ENCODE assay signal across 13 cellular contexts in the genomic region with DNA sequence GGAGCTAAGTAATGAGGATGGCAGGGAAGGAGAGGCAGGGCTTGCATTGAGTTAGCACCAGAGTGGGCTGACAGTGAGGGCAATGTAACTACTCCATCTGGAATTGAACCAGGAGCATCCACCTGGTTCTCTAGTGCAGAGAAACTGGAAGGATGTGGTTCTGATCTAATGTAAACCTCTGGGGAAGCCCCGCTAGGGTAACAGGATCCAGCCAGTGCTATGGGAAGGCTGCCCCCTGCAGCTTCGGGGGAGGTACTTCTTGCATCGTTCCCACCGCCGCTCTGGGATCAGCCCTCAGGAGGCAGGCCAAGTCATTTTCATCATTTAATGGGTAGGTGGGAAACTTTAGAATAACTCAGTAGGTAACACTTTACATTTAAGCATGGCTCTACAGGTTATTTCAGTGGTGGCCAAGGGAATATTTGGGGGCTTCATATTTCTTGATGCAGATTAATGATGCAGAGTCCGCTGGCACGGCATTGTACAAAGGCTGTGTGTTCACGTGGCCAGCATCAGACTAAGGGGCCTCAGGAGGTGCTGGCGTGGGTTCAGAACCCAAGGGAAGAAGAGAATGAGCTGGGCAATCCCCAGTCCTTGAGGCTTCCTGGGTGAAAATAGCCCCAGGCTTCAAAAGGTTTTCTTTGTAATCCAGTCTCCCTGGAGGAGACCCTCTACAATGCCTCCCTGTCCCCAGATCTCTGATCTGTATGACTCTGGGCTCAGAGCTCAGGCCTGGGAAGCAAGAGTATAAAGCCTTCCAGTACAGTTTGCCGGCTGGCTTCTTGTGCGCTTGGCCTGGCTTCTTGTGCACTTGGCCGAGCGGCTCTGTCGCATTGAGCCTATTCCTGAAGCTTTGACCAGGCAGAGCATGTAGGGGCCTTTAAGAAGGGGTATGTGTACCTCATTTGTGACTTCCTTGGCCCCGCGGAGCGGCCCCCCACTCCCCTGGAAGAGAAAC. TPM values are rescaled to one million over a fixed set of nuclear protein-coding genes. Genes with fewer than 3 reads are reported as not detected.
DNase-seq lines count a peak whose midpoint lies in the region; ATAC-seq and TF ChIP-seq lines count a peak whose summit lies in the region.
"Had no signal": no experiment of that assay in that cellular context is flagged by ENCODE, and none has a peak within 500 bp of the region (broad histone marks: within the 10 kb centered on the region; RNA-seq: fewer than 3 reads in every experiment).

No MANE protein-coding gene starts in this region.

- no peak overlapping the region for H2AFZ ChIP-seq in Loucy (ENCODE audit: low read length)

- no peaks in the 10 kb centered on the region for H3K9me2 ChIP-seq in Loucy (replicated peaks; ENCODE audit: low read depth, low read length)

- DNase-seq in stimulated activated CD4-positive, alpha-beta T cell treated with anti-CD3 and anti-CD28 coated beads, Interleukin-15, amount 100 ng/mL, for 24 hours = peak; percentile 2
- DNase-seq in stimulated activated CD4-positive, alpha-beta T cell treated with anti-CD3 and anti-CD28 coated beads, Interleukin-12 subunit alpha, Interleukin-12 subunit beta, amount 100 ng/mL, for 4 hours = no peak
- DNase-seq in globus pallidus (ENCODE audit: low spot score) = peak; percentile 27
- no peak for DNase-seq in SW480 (ENCODE audit: low spot score)
- no peak for DNase-seq in activated CD8-positive, alpha-beta memory T cell treated with anti-CD3 and anti-CD28 coated beads, Interleukin-2, amount 10 ng/mL, durations not matched to agents 7 days and 5 days
- no peak for DNase-seq in COLO829 (ENCODE audit: low spot score)
- DNase-seq: activated B cell treated with CpG ODN at 0.5 μM for 24 hours, Calu3, left ventricle myocardium superior had no signal

- peak; percentile 34 for TF ChIP-seq CTCF in Loucy (conservative IDR thresholded peaks at IDR 0.05; ENCODE audit: low read length)

- H3K9me3 Mint-ChIP-seq in activated CD8-positive, alpha-beta memory T cell treated with anti-CD3 and anti-CD28 coated beads, Interleukin-2, amount 10 ng/mL, durations not matched to agents 7 days and 5 days (ENCODE audit: low read depth) = peaks cover 4% of the 10 kb centered on the region

- no peaks in the 10 kb centered on the region for H3F3A ChIP-seq in Loucy (ENCODE audit: low read depth)

- no peaks in the 10 kb centered on the region for H3K4me1 ChIP-seq in Loucy (ENCODE audit: insufficient read depth, low read length, poor library complexity, severe bottlenecking)

- no peaks in the 10 kb centered on the region for H4K20me1 ChIP-seq in Loucy (ENCODE audit: insufficient read depth, low read length, poor library complexity, severe bottlenecking)

- no peak overlapping the region for H3K4me3 ChIP-seq in Loucy (ENCODE audit: low read length, poor library complexity, severe bottlenecking)

- ATAC-seq in HG02678 (IDR thresholded peaks at IDR 0.05; ENCODE audit: unreplicated experiment) = no peak
- ATAC-seq in activated CD8-positive, alpha-beta memory T cell treated with anti-CD3 and anti-CD28 coated beads, Interleukin-2, amount 10 ng/mL, durations not matched to agents 7 days and 5 days = no peak
- ATAC-seq: left ventricle myocardium superior had no signal

- no peak overlapping the region for H3K4me3 Mint-ChIP-seq in activated CD8-positive, alpha-beta memory T cell treated with anti-CD3 and anti-CD28 coated beads, Interleukin-2, amount 10 ng/mL, durations not matched to agents 7 days and 5 days
- H3K4me3 Mint-ChIP-seq: activated B cell treated with CpG ODN at 0.5 μM for 24 hours; activated naive CD4-positive, alpha-beta T cell treated with anti-CD3 and anti-CD28 coated beads, Interleukin-2, amount 50 U/mL, for 24 hours; IgD-negative memory B cell had no signal

- H3K79me2 ChIP-seq in Loucy (ENCODE audit: insufficient read depth, low read length) = no peaks in the 10 kb centered on the region

- H3K27me3 ChIP-seq in Loucy (ENCODE audit: insufficient read depth, low read length, poor library complexity, severe bottlenecking) = no peaks in the 10 kb centered on the region

- no peaks in the 10 kb centered on the region for H3K4me1 Mint-ChIP-seq in activated CD8-positive, alpha-beta memory T cell treated with anti-CD3 and anti-CD28 coated beads, Interleukin-2, amount 10 ng/mL, durations not matched to agents 7 days and 5 days
- H3K4me1 Mint-ChIP-seq: activated B cell treated with CpG ODN at 0.5 μM for 24 hours; activated naive CD4-positive, alpha-beta T cell treated with anti-CD3 and anti-CD28 coated beads, Interleukin-2, amount 50 U/mL, for 24 hours; IgD-negative memory B cell had no signal

- CTCF ChIA-PET in activated CD8-positive, alpha-beta memory T cell treated with anti-CD3 and anti-CD28 coated beads, Interleukin-2, amount 10 ng/mL, durations not matched to agents 7 days and 5 days (lab: Charles Lee) = no interaction called here

- H3K4me2 ChIP-seq in Loucy (ENCODE audit: low read depth, low read length, poor library complexity, severe bottlenecking) = no peak overlapping the region

- no peaks in the 10 kb centered on the region for H3K36me3 ChIP-seq in Loucy (ENCODE audit: insufficient read depth, low read length)

- H3K27ac Mint-ChIP-seq in activated CD8-positive, alpha-beta memory T cell treated with anti-CD3 and anti-CD28 coated beads, Interleukin-2, amount 10 ng/mL, durations not matched to agents 7 days and 5 days = no peak overlapping the region
- H3K27ac Mint-ChIP-seq: activated B cell treated with CpG ODN at 0.5 μM for 24 hours; activated naive CD4-positive, alpha-beta T cell treated with anti-CD3 and anti-CD28 coated beads, Interleukin-2, amount 50 U/mL, for 24 hours; IgD-negative memory B cell had no signal

- H3K36me3 Mint-ChIP-seq in activated CD8-positive, alpha-beta memory T cell treated with anti-CD3 and anti-CD28 coated beads, Interleukin-2, amount 10 ng/mL, durations not matched to agents 7 days and 5 days = no peaks in the 10 kb centered on the region
- H3K36me3 Mint-ChIP-seq: activated naive CD4-positive, alpha-beta T cell treated with anti-CD3 and anti-CD28 coated beads, Interleukin-2, amount 50 U/mL, for 24 hours; IgD-negative memory B cell had no signal

- H3K9ac ChIP-seq in Loucy (ENCODE audit: low read depth, low read length, poor library complexity, severe bottlenecking) = no peak overlapping the region

- H3K9me3 ChIP-seq in Loucy (ENCODE audit: insufficient read depth, low read depth, low read length) = no peaks in the 10 kb centered on the region

- no peaks in the 10 kb centered on the region for H3K27me3 Mint-ChIP-seq in activated CD8-positive, alpha-beta memory T cell treated with anti-CD3 and anti-CD28 coated beads, Interleukin-2, amount 10 ng/mL, durations not matched to agents 7 days and 5 days

RNA-seq across cellular contexts. Expression of gene KAZN, which starts 26.4 kb away (rescaled TPM):
- under 1 TPM; 0.12 to 0.15 TPM for total RNA-seq in activated CD8-positive, alpha-beta memory T cell treated with anti-CD3 and anti-CD28 coated beads, Interleukin-2, amount 10 ng/mL, durations not matched to agents 7 days and 5 days

Comparison
In these comparisons a context has a peak if more than half of its experiments do, and no peak if none do; other contexts are left out.
1. DNase-seq: peak in stimulated activated CD4-positive, alpha-beta T cell treated with anti-CD3 and anti-CD28 coated beads, Interleukin-15, amount 100 ng/mL, for 24 hours (single experiment) and globus pallidus (single experiment); none in stimulated activated CD4-positive, alpha-beta T cell treated with anti-CD3 and anti-CD28 coated beads, Interleukin-12 subunit alpha, Interleukin-12 subunit beta, amount 100 ng/mL, for 4 hours (single experiment), SW480 (single experiment), activated CD8-positive, alpha-beta memory T cell treated with anti-CD3 and anti-CD28 coated beads, Interleukin-2, amount 10 ng/mL, durations not matched to agents 7 days and 5 days (single experiment) and COLO829 (single experiment).